Comparison of ENCODE assay signal across 24 cellular contexts in genomic region chr5:148426514-148426913, GRCh38.
"Had no signal": no experiment of that assay in that cellular context is flagged by ENCODE, and none has a peak within 500 bp of the region (broad histone marks: within the 10 kb centered on the region; RNA-seq: fewer than 3 reads in every experiment).

No MANE protein-coding gene starts in this region.

- H3K27ac ChIP-seq: esophagus muscularis mucosa, foreskin keratinocyte, neural progenitor cell, parathyroid adenoma, psoas muscle, sigmoid colon, thyroid gland had no signal

- H3K4me1 ChIP-seq: foreskin keratinocyte, parathyroid adenoma, thyroid gland had no signal

- H3K4me3 ChIP-seq: esophagus muscularis mucosa, heart right ventricle, neural progenitor cell, psoas muscle, sigmoid colon, thyroid gland had no signal

- H3K4me1 Mint-ChIP-seq: mesothelial cell of epicardium, neural progenitor cell, WTC11 had no signal

- H3K9me3 ChIP-seq: esophagus muscularis mucosa, heart right ventricle, psoas muscle, sigmoid colon, thyroid gland had no signal

- ATAC-seq: foreskin keratinocyte, psoas muscle had no signal

- DNase-seq: activated CD8-positive, alpha-beta memory T cell treated with anti-CD3 and anti-CD28 coated beads for 24 hours; activated gamma-delta T cell; activated naive CD4-positive, alpha-beta T cell treated with anti-CD3 and anti-CD28 coated beads, Interleukin-2, amount 10 ng/mL, durations not matched to agents 7 days and 5 days; activated T-cell treated with anti-CD3 and anti-CD28 coated beads, Interleukin-2, amount 50 U/mL, for 1 hour; dermis blood vessel endothelial cell; effector CD4-positive, alpha-beta T cell; foreskin keratinocyte; heart right ventricle; naive B cell; occipital lobe; psoas muscle; sigmoid colon; small intestine; stimulated activated CD4-positive, alpha-beta T cell treated with anti-CD3 and anti-CD28 coated beads, Interleukin-4, amount 100 ng/mL, for 4 hours; stimulated activated CD8-positive, alpha-beta memory T cell treated with anti-CD3 and anti-CD28 coated beads, Interleukin-4, amount 100 ng/mL, for 48 hours; stimulated activated naive CD4-positive, alpha-beta T cell; substantia nigra; T-helper 2 cell; thyroid gland had no signal

- H3K9me3 Mint-ChIP-seq: activated naive CD4-positive, alpha-beta T cell treated with anti-CD3 and anti-CD28 coated beads, Interleukin-2, amount 10 ng/mL, durations not matched to agents 7 days and 5 days; mesothelial cell of epicardium; naive B cell; neural progenitor cell; WTC11 had no signal

- H3K4me3 Mint-ChIP-seq: activated naive CD4-positive, alpha-beta T cell treated with anti-CD3 and anti-CD28 coated beads, Interleukin-2, amount 10 ng/mL, durations not matched to agents 7 days and 5 days; mesothelial cell of epicardium; naive B cell; neural progenitor cell; WTC11 had no signal

- H3K27me3 Mint-ChIP-seq: activated naive CD4-positive, alpha-beta T cell treated with anti-CD3 and anti-CD28 coated beads, Interleukin-2, amount 10 ng/mL, durations not matched to agents 7 days and 5 days; naive B cell had no signal

- H3K27me3 ChIP-seq: esophagus muscularis mucosa, foreskin keratinocyte, heart right ventricle, neural progenitor cell, sigmoid colon, thyroid gland had no signal

- H3K27ac Mint-ChIP-seq: activated naive CD4-positive, alpha-beta T cell treated with anti-CD3 and anti-CD28 coated beads, Interleukin-2, amount 10 ng/mL, durations not matched to agents 7 days and 5 days; mesothelial cell of epicardium; neural progenitor cell; WTC11 had no signal
